In the genomic region with DNA sequence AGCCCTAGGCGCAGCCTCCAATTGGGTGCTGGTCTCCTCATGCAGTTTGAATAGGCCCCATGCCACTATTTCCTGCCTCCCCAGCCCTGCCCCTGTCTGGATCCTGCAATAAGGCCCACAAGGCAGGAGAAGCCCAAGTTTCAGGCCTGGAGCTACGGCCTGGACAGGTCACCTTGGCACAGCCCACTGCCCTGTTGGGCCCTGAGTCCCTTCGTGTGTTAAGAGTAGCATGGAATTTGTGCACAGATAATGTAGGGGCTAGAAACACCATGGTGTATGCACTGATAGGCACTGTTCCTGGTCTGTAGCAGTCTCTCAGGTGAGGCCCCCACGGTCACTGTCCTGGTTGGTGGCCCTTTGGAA, we compare ENCODE assay signal across 11 cellular contexts. TPM values are rescaled to one million over a fixed set of nuclear protein-coding genes. Genes with fewer than 3 reads are reported as not detected.
"Had no signal": no experiment of that assay in that cellular context is flagged by ENCODE, and none has a peak within 500 bp of the region (broad histone marks: within the 10 kb centered on the region; RNA-seq: fewer than 3 reads in every experiment).

No MANE protein-coding gene starts in this region.

- DNase-seq: GM23248, GOT3, H7, HFFc6 had no signal

- H3K9me3 Mint-ChIP-seq: HFFc6, IgD-negative memory B cell had no signal

- H2AFZ ChIP-seq: GM23248 had no signal

- ATAC-seq: HCT116, HepG2 had no signal

- H3K27me3 Mint-ChIP-seq: IgD-negative memory B cell had no signal

- H3K4me3 ChIP-seq: GM23248, HAP-1 had no signal

- H3K9me3 ChIP-seq: HAP-1 had no signal

- H3K27ac ChIP-seq: GM23248, HL-60 had no signal

- H3K27ac Mint-ChIP-seq: HFFc6 had no signal

- FAIRE-seq: HepG2 had no signal

- H3K4me3 Mint-ChIP-seq: HFFc6, IgD-negative memory B cell had no signal

- H3K4me1 ChIP-seq: HAP-1 had no signal

- H3K9ac ChIP-seq: GM23248 had no signal

RNA-seq across cellular contexts. Expression of a gene that starts 24.3 kb away (rescaled TPM):
- total RNA-seq: GM23248, H4, HepG2, HT1080 had no signal
- polyA plus RNA-seq: GM23248, HepG2 had no signal
